ENCODE assay signal across 8 cellular contexts in the genomic region with DNA sequence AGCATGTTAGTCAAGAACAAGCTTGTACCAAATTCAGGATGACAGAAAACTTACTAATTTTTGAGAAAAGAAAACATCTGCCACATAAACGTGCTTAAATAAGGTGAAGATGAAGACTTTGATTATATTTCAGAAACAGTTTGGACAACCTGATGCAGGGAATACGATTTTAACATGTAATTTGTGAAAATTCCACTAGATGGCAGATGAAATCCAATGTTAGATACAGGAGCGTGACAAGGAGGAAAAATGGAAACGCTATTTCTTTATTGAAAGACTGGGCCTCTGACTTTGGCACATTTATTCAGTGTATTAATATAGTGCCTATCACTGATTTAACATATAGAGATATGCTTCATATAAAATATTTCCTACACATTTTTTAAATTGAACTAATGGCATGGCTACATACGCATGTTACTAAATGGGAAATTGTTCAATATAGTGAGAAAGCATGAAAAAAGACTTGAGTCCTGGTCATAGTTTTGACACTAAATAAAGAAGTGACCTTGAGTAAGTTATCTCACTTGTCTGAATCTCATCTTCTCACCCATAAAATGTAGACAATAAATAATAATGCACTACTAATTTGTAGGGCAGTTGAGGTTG.
A peak's percentile ranks its signal among the peaks of the same experiment; 100 is the strongest.
DNase-seq lines count a peak whose midpoint lies in the region; ATAC-seq and TF ChIP-seq lines count a peak whose summit lies in the region.

No MANE protein-coding gene starts in this region.

- no peaks in the 10 kb centered on the region for H3K9me2 ChIP-seq in PC-9 (ENCODE audit: insufficient read depth)

- intact Hi-C loops in PC-9 (cut with micrococcal nuclease; ENCODE audit: unreplicated experiment) (loop anchor here (1.0 to 5.0 kb wide), 5 partner anchors 33 to 771 kb away; partner anchors contain the start of gene SEMA3C), esophagus muscularis mucosa (cut with DNase I) (loop anchor here (2.0 kb wide), 1 partner anchor 770 kb away; no protein-coding TSS in a partner anchor)
- intact Hi-C loops in CD4-positive, alpha-beta memory T cell (cut with micrococcal nuclease) = no loop called here

- H3K27me3 Mint-ChIP-seq in CD4-positive, alpha-beta memory T cell = no peaks in the 10 kb centered on the region

- CTCF ChIA-PET in PC-9 (lab: Charles Lee) = no interaction called here
- CTCF ChIA-PET in CD4-positive, alpha-beta memory T cell (lab: Charles Lee; ENCODE audit: partially characterized antibody) = no interaction called here

- H3K27ac ChIP-seq in PC-9 (no peak overlapping the region), esophagus muscularis mucosa (replicated peaks in 1 of 4) (peak overlapping the region in 3 of 4 donors; percentile 26 to 52 (median 51)), neutrophil (no peak overlapping the region)
- no peak overlapping the region for H3K27ac ChIP-seq in CD4-positive, alpha-beta memory T cell (ENCODE audit: low read depth, low read length)

- TF ChIP-seq POLR2A in esophagus muscularis mucosa (IDR thresholded peaks at IDR 0.05; ENCODE audit: low read depth) = no peak

- no peaks in the 10 kb centered on the region for H3K4me1 Mint-ChIP-seq in CD4-positive, alpha-beta memory T cell

- H3K4me1 ChIP-seq in PC-9 (replicated peaks; ENCODE audit: insufficient read depth) (no peaks in the 10 kb centered on the region), esophagus muscularis mucosa (peaks cover 0 to 18% (median 16%) of the 10 kb centered on the region in 4 donors), neutrophil (ENCODE audit: control insufficient read depth in 1 of 2, insufficient read depth in 1 of 2, low read depth in 1 of 2, low read length in 1 of 2) (peaks cover 10 to 14% of the 10 kb centered on the region in 2 experiments)
- no peaks in the 10 kb centered on the region for H3K4me1 ChIP-seq in CD4-positive, alpha-beta memory T cell (ENCODE audit: insufficient read depth, low read length)

- no peak overlapping the region for H3K4me2 ChIP-seq in PC-9

- H3K36me3 ChIP-seq in PC-9 (ENCODE audit: low read depth) (no peaks in the 10 kb centered on the region), esophagus muscularis mucosa (no peaks in the 10 kb centered on the region), neutrophil (no peaks in the 10 kb centered on the region)
- no peaks in the 10 kb centered on the region for H3K36me3 ChIP-seq in CD4-positive, alpha-beta memory T cell (ENCODE audit: insufficient read depth, low read length)

- POLR2A ChIA-PET in PC-9 (lab: Charles Lee; ENCODE audit: unreplicated experiment) = interaction anchor here (0.7 kb wide), 1 partner anchor 220 kb away, joined by 6 read pairs; no protein-coding TSS in a partner anchor
- POLR2A ChIA-PET in CD4-positive, alpha-beta memory T cell (lab: Charles Lee; ENCODE audit: partially characterized antibody) = no interaction called here

- no peaks in the 10 kb centered on the region for H4K20me1 ChIP-seq in PC-9 (ENCODE audit: insufficient read depth)

- H3K27ac Mint-ChIP-seq in CD4-positive, alpha-beta memory T cell = no peak overlapping the region

- peak; percentile 81 for ATAC-seq in GM21447 (IDR thresholded peaks at IDR 0.05; ENCODE audit: unreplicated experiment)
- ATAC-seq in HG02970 (IDR thresholded peaks at IDR 0.05; ENCODE audit: low FRiP score, unreplicated experiment) = no peak

- H3K27me3 ChIP-seq in PC-9 (ENCODE audit: insufficient read depth, low read depth) = no peaks in the 10 kb centered on the region
- H3K27me3 ChIP-seq in esophagus muscularis mucosa = no peaks in the 10 kb centered on the region
- no peaks in the 10 kb centered on the region for H3K27me3 ChIP-seq in neutrophil
- H3K27me3 ChIP-seq in CD4-positive, alpha-beta memory T cell (ENCODE audit: insufficient read depth, low read length) = no peaks in the 10 kb centered on the region

- DNase-seq in DMS53 treated with DMSO at 0.1 percent for 48 hours (lab: John Stamatoyannopoulos, UW; ENCODE audit: unreplicated experiment) (peak; percentile 72), Kasumi-1 (lab: John Stamatoyannopoulos, UW) (peak; percentile 63 to 77), PC-9 (peak in 1 of 2 experiments; percentile 62), esophagus muscularis mucosa (ENCODE audit: extremely low spot score) (no peak)
- DNase-seq in CD4-positive, alpha-beta memory T cell = no peak

- 20% methylated on average over 5 of the region's 5 CpGs for WGBS in esophagus muscularis mucosa

- TF ChIP-seq CTCF in PC-9 (conservative IDR thresholded peaks at IDR 0.05) = peak; percentile 93
- TF ChIP-seq CTCF in esophagus muscularis mucosa (IDR thresholded peaks at IDR 0.05) = peak; percentile 66 to 76 (median 68)
- TF ChIP-seq CTCF in neutrophil (IDR thresholded peaks at IDR 0.05) = peak; percentile 75

- no peaks in the 10 kb centered on the region for H3K36me3 Mint-ChIP-seq in CD4-positive, alpha-beta memory T cell

- no peak overlapping the region for H3K4me3 ChIP-seq in PC-9
- no peak overlapping the region for H3K4me3 ChIP-seq in esophagus muscularis mucosa
- H3K4me3 ChIP-seq in neutrophil (ENCODE audit: low read depth in 1 of 2, low read length in 1 of 2) = no peak overlapping the region
- H3K4me3 ChIP-seq in CD4-positive, alpha-beta memory T cell (ENCODE audit: low read length in 2 of 2) = no peak overlapping the region

- no peaks in the 10 kb centered on the region for H3F3A ChIP-seq in PC-9 (ENCODE audit: insufficient read depth, low read depth)

- H3K9me3 Mint-ChIP-seq in CD4-positive, alpha-beta memory T cell = peaks cover 0 to 4% (median 0%) of the 10 kb centered on the region in 8 donors

- no peaks in the 10 kb centered on the region for H3K79me2 ChIP-seq in PC-9 (ENCODE audit: low read depth)

- BruUV-seq in PC-9 (replicated peaks; lab: Mats Ljungman, UMichigan) = no TSS peak

- H3K9me3 ChIP-seq in PC-9 (ENCODE audit: insufficient read depth, low read depth) (no peaks in the 10 kb centered on the region), esophagus muscularis mucosa (no peaks in the 10 kb centered on the region), neutrophil (no peaks in the 10 kb centered on the region)
- no peaks in the 10 kb centered on the region for H3K9me3 ChIP-seq in CD4-positive, alpha-beta memory T cell (ENCODE audit: control insufficient read depth in 1 of 2, low read length in 2 of 2)

- H3K4me3 Mint-ChIP-seq in CD4-positive, alpha-beta memory T cell = no peak overlapping the region

- TF ChIP-seq EP300 in esophagus muscularis mucosa (IDR thresholded peaks at IDR 0.05) = no peak

- no peak overlapping the region for H2AFZ ChIP-seq in PC-9

Comparison
In these comparisons a context has a peak if more than half of its experiments do, and no peak if none do; other contexts are left out.
1. DNase-seq: peak in DMS53 treated with DMSO at 0.1 percent for 48 hours (single experiment) and Kasumi-1 (2 of 2); none in esophagus muscularis mucosa (single experiment) and CD4-positive, alpha-beta memory T cell (0 of 5).
2. H3K27ac ChIP-seq: peak in esophagus muscularis mucosa (3 of 4); none in PC-9 (single experiment), neutrophil (single experiment) and CD4-positive, alpha-beta memory T cell (single experiment).
3. Peak in every context shown above with its lines, with median percentiles within 50 percentile points of each other: CTCF ChIP-seq.